8 cellular contexts compared by ENCODE assay signal in genomic region chr15:101651753-101652097, GRCh38. TPM values are rescaled to one million over a fixed set of nuclear protein-coding genes. Genes with fewer than 3 reads are reported as not detected.
DNase-seq lines count a peak whose midpoint lies in the region; ATAC-seq and TF ChIP-seq lines count a peak whose summit lies in the region.

No MANE protein-coding gene starts in this region.

- peaks cover 15% of the 10 kb centered on the region; the same call in 1 of the 2 replicates for H3K36me3 ChIP-seq in GM23248 (ENCODE audit: low read depth)
- peaks cover 44% of the 10 kb centered on the region for H3K36me3 ChIP-seq in MG63
- H3K36me3 ChIP-seq in adrenal gland (replicated peaks in 1 of 2): peaks cover 0 to 16% of the 10 kb centered on the region in 2 donors
- no peaks in the 10 kb centered on the region for H3K36me3 ChIP-seq in iPS-15b (ENCODE audit: control insufficient read depth, insufficient read depth, low read length)
- peaks cover 0 to 46% (median 26%) of the 10 kb centered on the region in 6 donors for H3K36me3 ChIP-seq in spleen

- H3K9me3 ChIP-seq in GM23248 (ENCODE audit: low read depth): no peaks in the 10 kb centered on the region
- no peaks in the 10 kb centered on the region for H3K9me3 ChIP-seq in MG63
- H3K9me3 ChIP-seq in adrenal gland (replicated peaks in 1 of 3): no peaks in the 10 kb centered on the region
- no peaks in the 10 kb centered on the region for H3K9me3 ChIP-seq in iPS-15b (ENCODE audit: control insufficient read depth, insufficient read depth, low read length)
- no peaks in the 10 kb centered on the region for H3K9me3 ChIP-seq in spleen

- H3K4me1 ChIP-seq in GM23248 (ENCODE audit: insufficient read depth) (peaks cover 32% of the 10 kb centered on the region), adrenal gland (replicated peaks in 1 of 2) (peaks cover 19 to 46% of the 10 kb centered on the region in 2 donors), iPS-15b (ENCODE audit: control insufficient read depth, insufficient read depth, low read length) (peaks cover 3% of the 10 kb centered on the region), spleen (peaks cover 22 to 73% (median 51%) of the 10 kb centered on the region in 6 donors)

- H4K20me1 ChIP-seq in GM23248 (ENCODE audit: insufficient read depth): no peaks in the 10 kb centered on the region

- no peak for TF ChIP-seq POLR2A in adrenal gland (IDR thresholded peaks at IDR 0.05)
- TF ChIP-seq POLR2A in spleen (IDR thresholded peaks at IDR 0.05): no peak

- H3K9ac ChIP-seq in GM23248: peak overlapping the region; percentile 97
- H3K9ac ChIP-seq in iPS-15b (ENCODE audit: low read depth, low read length): peak overlapping the region; percentile 58

- peaks cover 51% of the 10 kb centered on the region for H3K79me2 ChIP-seq in GM23248 (ENCODE audit: insufficient read depth)

- no peak for TF ChIP-seq CTCF in adrenal gland (IDR thresholded peaks at IDR 0.05)
- no peak for TF ChIP-seq CTCF in spleen (IDR thresholded peaks at IDR 0.05 in 8 of 11, conservative IDR thresholded peaks at IDR 0.05 in 3 of 11)

- peak overlapping the region; percentile 76 for H2AFZ ChIP-seq in GM23248

- DNase-seq in GM23248 (no peak), MG63 (no peak), adrenal gland (peak in 5 of 7 donors; percentile 57 to 71 (median 66)), spleen (no peak), MV-4-11 (lab: John Stamatoyannopoulos, UW) (no peak), NCI-H2029 (lab: John Stamatoyannopoulos, UW) (no peak)

- peak overlapping the region; percentile 96 for H3K4me3 ChIP-seq in GM23248
- H3K4me3 ChIP-seq in MG63: peak overlapping the region; percentile 66
- peak overlapping the region in 3 of 4 donors; percentile 0 to 79 (median 76) for H3K4me3 ChIP-seq in adrenal gland
- H3K4me3 ChIP-seq in iPS-15b (ENCODE audit: low read depth, low read length): peak overlapping the region; percentile 90
- peak overlapping the region; percentile 50 to 98 (median 80) for H3K4me3 ChIP-seq in spleen

- ATAC-seq in GM18499 (IDR thresholded peaks at IDR 0.05; ENCODE audit: insufficient read depth, unreplicated experiment): peak; percentile 28

- no peaks in the 10 kb centered on the region for H3K9me2 ChIP-seq in GM23248 (ENCODE audit: insufficient read depth)

- peak overlapping the region; percentile 92 for H3K27ac ChIP-seq in GM23248
- peak overlapping the region; percentile 93 to 99 (median 97) for H3K27ac ChIP-seq in adrenal gland
- peak overlapping the region; percentile 98 to 100 (median 99) for H3K27ac ChIP-seq in spleen

- peak overlapping the region; percentile 97 for H3K4me2 ChIP-seq in GM23248 (ENCODE audit: unreplicated experiment)

- H3F3A ChIP-seq in GM23248 (ENCODE audit: insufficient read depth): peaks cover 29% of the 10 kb centered on the region

- intact Hi-C loops in adrenal gland (cut with DNase I) (no loop called here), spleen (cut with DNase I; ENCODE audit: low total_unique reads) (no loop called here)

- in situ Hi-C loops in GM23248 (cut with MboI): no loop called here

- 0 to 1% methylated on average over 25 to 26 of the region's 28 CpGs for WGBS in GM23248 (ENCODE audit: low coverage in 1 of 2, low lambda C conversion rate in 2 of 2, missing lambda C conversion rate in 2 of 2), 2 experiments
- 0 to 1% (median 0%) methylated on average over 10 to 28 of the region's 28 CpGs for WGBS in adrenal gland, 4 donors
- WGBS in spleen, 5 donors: 0% methylated on average over 12 to 28 of the region's 28 CpGs

- H3K27me3 ChIP-seq in GM23248 (replicated peaks; ENCODE audit: insufficient read depth) (no peaks in the 10 kb centered on the region), MG63 (no peaks in the 10 kb centered on the region), adrenal gland (no peaks in the 10 kb centered on the region), iPS-15b (ENCODE audit: control insufficient read depth, insufficient read depth, low read length) (peaks cover 2% of the 10 kb centered on the region), spleen (replicated peaks in 1 of 7) (no peaks in the 10 kb centered on the region)

RNA-seq across cellular contexts. Expression of gene TM2D3, which starts 0.5 kb away (rescaled TPM):
- total RNA-seq in GM23248 (2014; rRNA removed; shearing (Covaris generic)): 49.0 and 68.7 TPM in 2 replicates
- 58.3 and 58.7 TPM in 2 replicates for polyA plus RNA-seq in GM23248 (2016; fragmentation: Nextera tagmentation; extraction: Ambion mirVana)
- total RNA-seq in MG63 (2014; rRNA removed; shearing (Covaris generic); ENCODE audit: low replicate concordance): 32.8 and 51.4 TPM in 2 replicates
- total RNA-seq in adrenal gland: 10 to 100 TPM; 18.4 to 75.4 (median 53.6) TPM
- 10 to 100 TPM; 34.3 to 42.7 (median 34.6) TPM for polyA plus RNA-seq in adrenal gland
- 10 to 100 TPM; 46.8 to 97.4 (median 55.1) TPM for total RNA-seq in spleen
- 10 to 100 TPM; 33.6 to 42.3 (median 36.2) TPM for polyA plus RNA-seq in spleen

Comparison
In these comparisons a context has a peak if more than half of its experiments do, and no peak if none do; other contexts are left out.
1. DNase-seq: peak in adrenal gland (5 of 7); none in GM23248 (single experiment), MG63 (single experiment), spleen (single experiment), MV-4-11 (single experiment) and NCI-H2029 (single experiment).
2. Peak in every context shown above with its lines, with median percentiles within 50 percentile points of each other: H3K27ac ChIP-seq and H3K4me3 ChIP-seq.